20 cellular contexts compared by ENCODE assay signal in genomic region chr14:52055215-52055614, GRCh38. TPM values are rescaled to one million over a fixed set of nuclear protein-coding genes. Genes with fewer than 3 reads are reported as not detected.
DNase-seq lines count a peak whose midpoint lies in the region; ATAC-seq and TF ChIP-seq lines count a peak whose summit lies in the region.
"Had no signal": no experiment of that assay in that cellular context is flagged by ENCODE, and none has a peak within 500 bp of the region (broad histone marks: within the 10 kb centered on the region; RNA-seq: fewer than 3 reads in every experiment).

No MANE protein-coding gene starts in this region.

- no peak overlapping the region for H4K91ac ChIP-seq in IMR-90 (ENCODE audit: insufficient read depth, low read depth, low read length)

- CTCF ChIA-PET in IMR-90 (lab: Yijun Ruan, JAX), result interaction anchor here (0.6 kb wide), 1 partner anchor 27 kb away, joined by 5 read pairs; no protein-coding TSS in a partner anchor

- H2BK5ac ChIP-seq in IMR-90 (ENCODE audit: low read depth, low read length, poor library complexity, severe bottlenecking), result peak overlapping the region; percentile 74

- H3K14ac ChIP-seq in IMR-90 (replicated peaks; ENCODE audit: low read depth, low read length), result no peak overlapping the region; the same call in 1 of the 2 replicates

- peaks cover 38 to 71% of the 10 kb centered on the region in 2 experiments for H3K79me1 ChIP-seq in IMR-90 (ENCODE audit: low read depth in 1 of 2, low read length in 2 of 2)

- H3K79me2 ChIP-seq in fibroblast of lung (ENCODE audit: control insufficient read depth, insufficient read depth, low read length), result peaks cover 73% of the 10 kb centered on the region
- peaks cover 56% of the 10 kb centered on the region for H3K79me2 ChIP-seq in smooth muscle cell (ENCODE audit: low read depth)

- peaks cover 6 to 55% of the 10 kb centered on the region in 2 donors for H3K27me3 Mint-ChIP-seq in effector memory CD8-positive, alpha-beta T cell

- no peak overlapping the region; a peak in 1 of 4 replicates for H4K8ac ChIP-seq in IMR-90 (ENCODE audit: low read depth in 2 of 2, low read length in 2 of 2)

- no peak overlapping the region for H3K4me3 Mint-ChIP-seq in effector memory CD8-positive, alpha-beta T cell

- H3K9me3 ChIP-seq in BLaER1 (no peaks in the 10 kb centered on the region), IMR-90 (ENCODE audit: control insufficient read depth, insufficient read depth, low read length) (no peaks in the 10 kb centered on the region), fibroblast of lung (ENCODE audit: control insufficient read depth, insufficient read depth, low read depth, low read length) (no peaks in the 10 kb centered on the region), smooth muscle cell (replicated peaks; ENCODE audit: low read depth) (no peaks in the 10 kb centered on the region), upper lobe of right lung (no peaks in the 10 kb centered on the region)
- H3K9me3 ChIP-seq: A549, Caco-2 had no signal

- in situ Hi-C loops in IMR-90 (cut with MboI; ENCODE audit: low sequenced_read_pairs), result no loop called here

- no peak overlapping the region for H3K18ac ChIP-seq in IMR-90 (ENCODE audit: low read depth, low read length)

- peaks cover 17% of the 10 kb centered on the region for H3F3A ChIP-seq in smooth muscle cell (ENCODE audit: low read depth)

- dilution Hi-C loops in IMR-90 (cut with HindIII; ENCODE audit: low sequenced_read_pairs, unreplicated experiment), result no loop called here

- intact Hi-C loops in IMR-90 (cut with micrococcal nuclease) (no loop called here), upper lobe of right lung (cut with DNase I) (no loop called here), left colon (cut with DNase I, micrococcal nuclease) (no loop called here)

- no peak overlapping the region for H3K4ac ChIP-seq in IMR-90 (ENCODE audit: low read depth, low read length)

- H3K9ac ChIP-seq in BLaER1 (no peak overlapping the region), IMR-90 (ENCODE audit: low read depth, low read length) (no peak overlapping the region), fibroblast of lung (ENCODE audit: insufficient read depth, low read length) (no peak overlapping the region), smooth muscle cell (ENCODE audit: low read depth) (no peak overlapping the region)
- H3K9ac ChIP-seq: KMS-11 had no signal

- H2AK9ac ChIP-seq in IMR-90 (replicated peaks; ENCODE audit: low read depth, low read length, poor library complexity), result no peak overlapping the region

- no peak overlapping the region for H3K27ac Mint-ChIP-seq in effector memory CD8-positive, alpha-beta T cell

- 0 out of 3 replicates have a peak overlapping the region, but pooled peaks have one; percentile 50 for H2BK15ac ChIP-seq in IMR-90 (ENCODE audit: low read depth, low read length)

- H3K4me2 ChIP-seq in BLaER1 (peak overlapping the region; percentile 76; the same call in 1 of the 2 replicates), IMR-90 (ENCODE audit: low read depth, low read length) (peak overlapping the region; percentile 37; the same call in 1 of the 2 replicates), fibroblast of lung (ENCODE audit: extremely low read depth, insufficient read depth, low read length) (peak overlapping the region; percentile 28), smooth muscle cell (peak overlapping the region; percentile 66)
- H3K4me2 ChIP-seq: A549, KMS-11 had no signal

- TF ChIP-seq RAD21 in IMR-90 (IDR thresholded peaks at IDR 0.05; ENCODE audit: low read length), result no peak

- peaks cover 28% of the 10 kb centered on the region for H3K9me1 ChIP-seq in IMR-90 (ENCODE audit: insufficient read depth, low read length)

- BruUV-seq in IMR-90 (replicated peaks; lab: Mats Ljungman, UMichigan), result no TSS peak

- H4K5ac ChIP-seq in IMR-90 (ENCODE audit: low read depth, low read length), result no peak overlapping the region

- H3K4me3 ChIP-seq in BLaER1, result no peak overlapping the region
- no peak overlapping the region for H3K4me3 ChIP-seq in IMR-90 (ENCODE audit: insufficient read depth, low read depth, low read length)
- no peak overlapping the region for H3K4me3 ChIP-seq in fibroblast of lung (replicated peaks in 1 of 4; ENCODE audit: control extremely low read depth in 1 of 4, insufficient read depth in 1 of 4, low read depth in 3 of 4, low read length in 4 of 4)
- no peak overlapping the region for H3K4me3 ChIP-seq in smooth muscle cell
- H3K4me3 ChIP-seq in upper lobe of right lung, result no peak overlapping the region
- H3K4me3 ChIP-seq: A549 had no signal

- no peak for TF ChIP-seq POLR2A in IMR-90 (IDR thresholded peaks at IDR 0.05; ENCODE audit: low read depth, low read length)

- no CpG with 5 or more reads among the region's 2 CpGs for WGBS in IMR-90 (ENCODE audit: extremely low coverage in 2 of 2, insufficient read length in 1 of 2), 2 experiments
- 77% methylated on average over 2 of the region's 2 CpGs for WGBS in smooth muscle cell (ENCODE audit: low lambda C conversion rate)

- no peaks in the 10 kb centered on the region for H3K4me1 Mint-ChIP-seq in effector memory CD8-positive, alpha-beta T cell (ENCODE audit: low read depth in 2 of 2)

- no peak overlapping the region; the same call in 1 of the 2 replicates for H2AK5ac ChIP-seq in IMR-90 (ENCODE audit: low read depth, low read length)

- H2BK120ac ChIP-seq in IMR-90 (ENCODE audit: low read depth, low read length), result peak overlapping the region; percentile 56; the same call in 1 of the 2 replicates

- no peak overlapping the region for H3K23ac ChIP-seq in IMR-90 (ENCODE audit: low read depth, low read length)

- H3K4me1 ChIP-seq in BLaER1 (peaks cover 61% of the 10 kb centered on the region), IMR-90 (ENCODE audit: control insufficient read depth, insufficient read depth, low read length) (peaks cover 32% of the 10 kb centered on the region), fibroblast of lung (ENCODE audit: control insufficient read depth, extremely low read depth, insufficient read depth, low read length) (peaks cover 35% of the 10 kb centered on the region), smooth muscle cell (ENCODE audit: low read depth) (peaks cover 12% of the 10 kb centered on the region), upper lobe of right lung (peaks cover 17% of the 10 kb centered on the region)
- H3K4me1 ChIP-seq: A549 had no signal

- ATAC-seq in IMR-90 (ENCODE audit: low read depth) (no peak), upper lobe of right lung (no peak), left colon (no peak)
- ATAC-seq in effector memory CD8-positive, alpha-beta T cell (replicated peaks), result no peak
- ATAC-seq: A549, HepG2 had no signal

- H2AFZ ChIP-seq in IMR-90 (replicated peaks; ENCODE audit: low read length, poor library complexity), result no peak overlapping the region
- H2AFZ ChIP-seq in fibroblast of lung (ENCODE audit: low read length), result no peak overlapping the region
- H2AFZ ChIP-seq in smooth muscle cell (ENCODE audit: low read depth), result no peak overlapping the region

- H3K27ac ChIP-seq in BLaER1 (peak overlapping the region; percentile 78; the same call in 1 of the 2 replicates), IMR-90 (ENCODE audit: insufficient read depth, low read length) (peak overlapping the region; percentile 47; the same call in 1 of the 2 replicates), fibroblast of lung (ENCODE audit: insufficient read depth, low read length) (no peak overlapping the region), smooth muscle cell (ENCODE audit: low read depth) (peak overlapping the region; percentile 68), upper lobe of right lung (no peak overlapping the region)
- H3K27ac ChIP-seq: A549, KMS-11, RWPE1 had no signal

- H3K27me3 ChIP-seq in BLaER1 (no peaks in the 10 kb centered on the region), IMR-90 (ENCODE audit: control insufficient read depth, insufficient read depth, low read length) (no peaks in the 10 kb centered on the region), fibroblast of lung (ENCODE audit: control insufficient read depth, insufficient read depth, low read length) (no peaks in the 10 kb centered on the region), smooth muscle cell (ENCODE audit: low read depth) (no peaks in the 10 kb centered on the region), upper lobe of right lung (no peaks in the 10 kb centered on the region)

- peaks cover 11% of the 10 kb centered on the region; the same call in 1 of the 2 replicates for H4K20me1 ChIP-seq in BLaER1
- H4K20me1 ChIP-seq in IMR-90 (ENCODE audit: insufficient read depth, low read length), result peaks cover 29% of the 10 kb centered on the region
- no peaks in the 10 kb centered on the region for H4K20me1 ChIP-seq in fibroblast of lung (ENCODE audit: control insufficient read depth, extremely low read depth, insufficient read depth, low read length)
- peaks cover 14% of the 10 kb centered on the region for H4K20me1 ChIP-seq in smooth muscle cell (ENCODE audit: low read depth)

- H3K36me3 Mint-ChIP-seq in effector memory CD8-positive, alpha-beta T cell (ENCODE audit: insufficient read depth), result no peaks in the 10 kb centered on the region

- DNase-seq in IMR-90, result peak; percentile 43
- DNase-seq in fibroblast of lung (ENCODE audit: low read depth in 2 of 2), result peak; percentile 47 to 64
- no peak for DNase-seq in smooth muscle cell (lab: John Stamatoyannopoulos, UW; ENCODE audit: unreplicated experiment)
- DNase-seq in effector memory CD8-positive, alpha-beta T cell, result no peak
- no peak for DNase-seq in upper lobe of right lung
- DNase-seq in activated CD8-positive, alpha-beta memory T cell treated with anti-CD3 and anti-CD28 coated beads for 24 hours, result no peak
- DNase-seq in left colon, result no peak
- DNase-seq: Caco-2, DMS153, GOT3, NCI-H1092, NCI-H146, NCI-H2081, NCI-H748 treated with DMSO at 0.1 percent for 48 hours, OCI-M1 had no signal

- H3K36me3 ChIP-seq in BLaER1 (peaks cover 73% of the 10 kb centered on the region), IMR-90 (ENCODE audit: control insufficient read depth, insufficient read depth, low read length) (peaks cover 46% of the 10 kb centered on the region), fibroblast of lung (ENCODE audit: control insufficient read depth, insufficient read depth, low read length) (peaks cover 15% of the 10 kb centered on the region), smooth muscle cell (ENCODE audit: low read depth) (peaks cover 4% of the 10 kb centered on the region), upper lobe of right lung (no peaks in the 10 kb centered on the region)

- 0 out of 2 replicates have a peak overlapping the region, but pooled peaks have one; percentile 30 for H2BK20ac ChIP-seq in IMR-90 (ENCODE audit: low read depth, low read length)

- no peak for TF ChIP-seq CTCF in IMR-90 (conservative IDR thresholded peaks at IDR 0.05; ENCODE audit: low read depth, low read length)
- no peak for TF ChIP-seq CTCF in fibroblast of lung (conservative IDR thresholded peaks at IDR 0.05 in 1 of 2, IDR thresholded peaks at IDR 0.05 in 1 of 2; ENCODE audit: low read depth in 1 of 2, low read length in 2 of 2)
- TF ChIP-seq CTCF in smooth muscle cell (IDR thresholded peaks at IDR 0.05; ENCODE audit: borderline replicate concordance, insufficient read depth, poor library complexity, severe bottlenecking), result no peak
- no peak for TF ChIP-seq CTCF in upper lobe of right lung (IDR thresholded peaks at IDR 0.05)

- H3K9me3 Mint-ChIP-seq in effector memory CD8-positive, alpha-beta T cell, result no peaks in the 10 kb centered on the region

- POLR2A ChIA-PET in IMR-90 (lab: Charles Lee; ENCODE audit: unreplicated experiment), result no interaction called here

- no peak overlapping the region for H3K56ac ChIP-seq in IMR-90 (ENCODE audit: extremely low read depth, insufficient read depth, low read length)

RNA-seq across cellular contexts. Expression of gene NID2, which starts 13.6 kb away (rescaled TPM):
- total RNA-seq in IMR-90 (2012; rRNA removed) (101 and 102 TPM in 2 replicates), fibroblast of lung (93.7 and 181 TPM in 2 replicates), smooth muscle cell (217 and 229 TPM in 2 replicates), upper lobe of right lung (17.9 TPM), left colon (10 to 100 TPM; 15.5 to 24.9 TPM)
- polyA plus RNA-seq in IMR-90 (2012; rRNA removed) (278 and 303 TPM in 2 replicates), fibroblast of lung (394 and 2,513 TPM in 2 replicates), smooth muscle cell (130 and 196 TPM in 2 replicates)
- 237 and 279 TPM in 2 replicates for polyA plus RNA-seq in IMR-90 (2012; cell fraction: cytosol; rRNA removed)
- polyA plus RNA-seq in IMR-90 (2012; cell fraction: nucleus; rRNA removed; ENCODE audit: low replicate concordance), result 363 and 859 TPM in 2 replicates
- polyA plus RNA-seq in fibroblast of lung (2012), result 225 and 1,654 TPM in 2 replicates
- 553 and 3,045 TPM in 2 replicates for polyA minus RNA-seq in fibroblast of lung (ENCODE audit: low replicate concordance)
- total RNA-seq: HepG2 had no signal

Comparison
In these comparisons a context has a peak if more than half of its experiments do, and no peak if none do; other contexts are left out.
1. H3K27ac ChIP-seq: peak in BLaER1 (single experiment), IMR-90 (single experiment) and smooth muscle cell (single experiment); none in fibroblast of lung (single experiment) and upper lobe of right lung (single experiment).
2. DNase-seq: peak in IMR-90 (single experiment) and fibroblast of lung (2 of 2); none in smooth muscle cell (single experiment), effector memory CD8-positive, alpha-beta T cell (0 of 3), upper lobe of right lung (single experiment), activated CD8-positive, alpha-beta memory T cell treated with anti-CD3 and anti-CD28 coated beads for 24 hours (single experiment) and left colon (0 of 2).
3. Peak in every context shown above with its lines, with median percentiles within 50 percentile points of each other: H3K4me2 ChIP-seq.